ENCODE assay signal across 8 cellular contexts in the genomic region with DNA sequence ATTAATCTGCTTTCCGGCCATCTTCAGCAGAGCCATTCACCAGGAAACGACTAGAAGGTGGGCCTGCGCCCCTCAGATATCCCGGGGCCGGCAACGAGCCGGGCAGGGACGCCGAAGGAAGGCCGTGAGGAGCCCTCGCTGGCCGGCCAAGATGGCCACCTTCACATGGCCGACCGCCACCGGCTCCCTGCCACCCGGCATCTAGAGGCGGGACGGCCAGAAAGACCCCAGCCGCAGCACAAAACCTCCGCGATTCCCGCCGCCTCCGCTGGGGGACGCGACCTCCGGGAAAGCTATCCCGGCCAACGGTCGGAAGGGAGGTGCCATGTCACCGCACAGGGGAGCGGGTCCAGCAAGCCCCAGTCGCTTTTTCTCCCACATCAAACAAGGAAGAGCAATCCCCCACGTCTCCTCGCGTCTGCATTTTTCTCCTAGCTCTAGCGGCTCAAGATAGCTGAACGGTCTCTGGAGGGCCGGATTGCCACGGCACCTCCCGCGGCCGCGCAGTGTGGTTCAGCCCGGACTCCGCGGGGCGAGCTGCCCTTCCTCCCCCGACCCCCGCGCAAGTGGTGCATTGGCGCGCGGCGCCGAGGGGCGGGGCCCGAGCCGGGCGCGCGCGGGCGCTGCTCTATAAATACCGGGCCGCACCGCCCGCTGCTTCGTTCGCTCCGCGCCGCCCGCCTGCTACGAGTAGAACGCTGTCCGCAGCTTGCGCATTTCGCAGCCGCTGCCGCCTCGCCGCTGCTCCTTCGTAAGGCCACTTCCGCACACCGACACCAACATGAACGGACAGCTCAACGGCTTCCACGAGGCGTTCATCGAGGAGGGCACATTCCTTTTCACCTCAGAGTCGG. TPM values are rescaled to one million over a fixed set of nuclear protein-coding genes. Genes with fewer than 3 reads are reported as not detected.
DNase-seq lines count a peak whose midpoint lies in the region; ATAC-seq and TF ChIP-seq lines count a peak whose summit lies in the region.

A gene (plus strand): TSS at position 662 of the 854 bp plus-strand sequence. CDS start 120 bp downstream, at position 782.

- ATAC-seq in HG02884 (IDR thresholded peaks at IDR 0.05; ENCODE audit: unreplicated experiment), result peak; percentile 64

- no peaks in the 10 kb centered on the region for H3K9me3 ChIP-seq in left ventricle myocardium inferior (replicated peaks)
- no peaks in the 10 kb centered on the region for H3K9me3 ChIP-seq in uterus

- H3K27me3 ChIP-seq in left ventricle myocardium inferior (ENCODE audit: low read depth), result no peaks in the 10 kb centered on the region
- no peaks in the 10 kb centered on the region for H3K27me3 ChIP-seq in uterus

- H3K4me1 ChIP-seq in left ventricle myocardium inferior (peaks cover 68% of the 10 kb centered on the region), uterus (peaks cover 0 to 11% of the 10 kb centered on the region in 2 donors)

- peak; percentile 95 for DNase-seq in GM13977 (ENCODE audit: low spot score)
- DNase-seq in NCI-H146 treated with DMSO at 0.1 percent for 48 hours (lab: John Stamatoyannopoulos, UW; ENCODE audit: unreplicated experiment), result peak; percentile 89
- peak; percentile 85 for DNase-seq in amniotic stem cell (lab: John Stamatoyannopoulos, UW)
- DNase-seq in left ventricle myocardium inferior, result peak; percentile 94
- DNase-seq in pulmonary artery endothelial cell (ENCODE audit: low read depth, low spot score), result peak; percentile 82
- peak; percentile 94 to 96 for DNase-seq in uterus

- TF ChIP-seq CTCF in GM13977 (IDR thresholded peaks at IDR 0.05; ENCODE audit: extremely low read depth, insufficient read depth, missing control alignments) (peak; percentile 76), left ventricle myocardium inferior (IDR thresholded peaks at IDR 0.05; ENCODE audit: borderline replicate concordance) (peak; percentile 84), uterus (IDR thresholded peaks at IDR 0.05) (peak; percentile 62 to 88 (median 68))

- peaks cover 35% of the 10 kb centered on the region for H3K36me3 ChIP-seq in left ventricle myocardium inferior
- no peaks in the 10 kb centered on the region for H3K36me3 ChIP-seq in uterus

- TF ChIP-seq POLR2A in uterus (IDR thresholded peaks at IDR 0.05), result peak; percentile 77 to 99

- H3K4me3 ChIP-seq in left ventricle myocardium inferior, result peak within 1 kb of the TSS; percentile 86
- H3K4me3 ChIP-seq in uterus, result peak within 1 kb of the TSS; percentile 68 to 78

- intact Hi-C loops in T-helper 1 cell treated with Interleukin-12 subunit alpha and Interleukin-12 subunit beta and Interleukin-4 antibody, amounts not matched to agents 30 ng/mL and 1 ng/mL, for 36 hours (cut with micrococcal nuclease), result loop anchor here (1.0 to 5.0 kb wide), 10 partner anchors 23 to 904 kb away; a partner anchor contains a TSS
- intact Hi-C loops in left ventricle myocardium inferior (cut with micrococcal nuclease), result no loop called here
- intact Hi-C loops in uterus (cut with DNase I; ENCODE audit: low total_unique reads), result no loop called here

- in situ Hi-C loops in GM13977 (cut with MboI; ENCODE audit: low pct_unique_long_range_greater_than_20kb, low sequenced_read_pairs, unreplicated experiment), result no loop called here

- peak within 1 kb of the TSS; percentile 100 for H3K27ac ChIP-seq in left ventricle myocardium inferior (replicated peaks)
- H3K27ac ChIP-seq in uterus, result peak within 1 kb of the TSS; percentile 97 to 100

RNA-seq across cellular contexts. Expression of the gene that starts here (rescaled TPM):
- total RNA-seq in T-helper 1 cell treated with Interleukin-12 subunit alpha and Interleukin-12 subunit beta and Interleukin-4 antibody, amounts not matched to agents 30 ng/mL and 1 ng/mL, for 36 hours, result 288 and 294 TPM in 2 replicates
- 145 TPM for total RNA-seq in left ventricle myocardium inferior
- 161 and 214 TPM in 2 replicates for total RNA-seq in pulmonary artery endothelial cell
- total RNA-seq in uterus, result 100 to 1,000 TPM in 3 of 4 donors, 10 to 100 TPM in 1; 77.1 to 249 (median 108) TPM

Comparison
In these comparisons a context has a peak if more than half of its experiments do, and no peak if none do; other contexts are left out.
1. Peak in every context shown above with its lines: DNase-seq, ATAC-seq, H3K4me3 ChIP-seq and H3K27ac ChIP-seq.